Comparison of ENCODE assay signal across 37 cellular contexts in the genomic region with DNA sequence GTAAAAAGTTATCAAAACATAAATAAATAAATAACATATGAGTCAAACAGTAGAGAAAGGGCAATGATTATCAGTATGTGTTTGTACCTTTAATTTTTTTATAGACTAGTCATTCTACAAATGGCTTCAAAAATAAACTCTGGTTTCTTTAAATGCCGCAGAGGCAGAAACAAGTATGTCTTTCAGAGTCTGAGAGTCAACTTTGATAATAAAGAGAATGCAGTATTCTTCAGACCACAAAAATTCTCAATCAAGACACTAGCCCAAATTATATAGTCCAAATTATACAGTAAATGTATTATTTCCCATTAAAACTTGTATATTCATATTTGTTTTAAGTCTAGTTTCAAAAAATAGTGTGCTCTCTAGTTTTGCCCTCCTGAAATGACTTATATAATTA.
"Had no signal": no experiment of that assay in that cellular context is flagged by ENCODE, and none has a peak within 500 bp of the region (broad histone marks: within the 10 kb centered on the region; RNA-seq: fewer than 3 reads in every experiment).

No MANE protein-coding gene starts in this region.

- H3K27me3 ChIP-seq: adrenal gland, ascending aorta, body of pancreas, brain microvascular endothelial cell, breast epithelium, cardiac muscle cell had no signal

- H3K4me3 Mint-ChIP-seq: activated naive CD4-positive, alpha-beta T cell treated with anti-CD3 and anti-CD28 coated beads for 36 hours; activated naive CD4-positive, alpha-beta T cell treated with anti-CD3 and anti-CD28 coated beads, Interleukin-2, amount 10 ng/mL, durations not matched to agents 7 days and 5 days; activated naive CD4-positive, alpha-beta T cell treated with anti-CD3 and anti-CD28 coated beads, Interleukin-2, amount 50 U/mL, for 24 hours; activated naive CD8-positive, alpha-beta T cell; activated naive CD8-positive, alpha-beta T cell treated with anti-CD3 and anti-CD28 coated beads for 36 hours; activated naive CD8-positive, alpha-beta T cell treated with anti-CD3 and anti-CD28 coated beads, Interleukin-2, amount 10 ng/mL, durations not matched to agents 7 days and 5 days; activated naive CD8-positive, alpha-beta T cell treated with anti-CD3 and anti-CD28 coated beads, Interleukin-2, amount 50 U/mL, for 24 hours; activated T-cell treated with anti-CD3 and anti-CD28 coated beads, Interleukin-2, amount 50 U/mL, for 24 hours; activated T-cell treated with anti-CD3 and anti-CD28 coated beads, Interleukin-2, amount 50 U/mL, for 4 hours; activated T-cell treated with anti-CD3 and anti-CD28 coated beads, Interleukin-2, amount 50 U/mL, for 72 hours; activated T-helper 1 cell treated with anti-CD3 and anti-CD28 coated beads, Interleukin-12 subunit alpha, Interleukin-12 subunit beta, Interleukin-2, Interleukin-4 antibody, amounts not matched to agents 30 ng/mL and 10 ng/mL and 1 ng/mL, durations not matched to agents 14 hours and 24 hours and 36 hours; activated T-helper 17 cell treated with anti-CD3 and anti-CD28 coated beads, Interleukin-2, amount 50 U/mL, for 72 hours; brain; central memory CD8-positive, alpha-beta T cell had no signal

- DNase-seq: activated effector memory CD4-positive, alpha-beta T cell treated with anti-CD3 and anti-CD28 coated beads, Interleukin-2, amount 50 U/mL, for 16 hours; activated effector memory CD4-positive, alpha-beta T cell treated with Interleukin-2 at 50 U/mL for 16 hours; activated gamma-delta T cell; activated gamma-delta T cell treated with Interleukin-2 at 50 U/mL for 16 hours; activated naive CD4-positive, alpha-beta T cell; activated naive CD4-positive, alpha-beta T cell treated with anti-CD3 and anti-CD28 coated beads for 36 hours; activated naive CD4-positive, alpha-beta T cell treated with anti-CD3 and anti-CD28 coated beads, Interleukin-2, amount 10 ng/mL, durations not matched to agents 7 days and 5 days; activated naive CD4-positive, alpha-beta T cell treated with anti-CD3 and anti-CD28 coated beads, Interleukin-2, amount 50 U/mL, for 16 hours; activated naive CD4-positive, alpha-beta T cell treated with Interleukin-2 at 50 U/mL for 16 hours; activated naive CD8-positive, alpha-beta T cell treated with anti-CD3 and anti-CD28 coated beads for 36 hours; activated naive CD8-positive, alpha-beta T cell treated with anti-CD3 and anti-CD28 coated beads, Interleukin-2, amount 10 ng/mL, durations not matched to agents 7 days and 5 days; activated naive CD8-positive, alpha-beta T cell treated with anti-CD3 and anti-CD28 coated beads, Interleukin-2, amount 50 U/mL, for 24 hours; activated T-cell treated with anti-CD3 and anti-CD28 coated beads, Interleukin-2, amount 50 U/mL, for 24 hours; activated T-cell treated with anti-CD3 and anti-CD28 coated beads, Interleukin-2, amount 50 U/mL, for 4 hours; activated T-cell treated with anti-CD3 and anti-CD28 coated beads, Interleukin-2, amount 50 U/mL, for 48 hours; activated T-cell treated with anti-CD3 and anti-CD28 coated beads, Interleukin-2, amount 50 U/mL, for 72 hours; adrenal gland; amniotic stem cell; amygdala; anterior cingulate cortex; aorta; body of pancreas; brain microvascular endothelial cell; caudate nucleus; central memory CD4-positive, alpha-beta T cell; cerebellar nuclear complex had no signal

- H3K4me1 Mint-ChIP-seq: activated naive CD4-positive, alpha-beta T cell treated with anti-CD3 and anti-CD28 coated beads, Interleukin-2, amount 10 ng/mL, durations not matched to agents 7 days and 5 days; activated naive CD4-positive, alpha-beta T cell treated with anti-CD3 and anti-CD28 coated beads, Interleukin-2, amount 50 U/mL, for 24 hours; activated naive CD8-positive, alpha-beta T cell treated with anti-CD3 and anti-CD28 coated beads for 36 hours; activated naive CD8-positive, alpha-beta T cell treated with anti-CD3 and anti-CD28 coated beads, Interleukin-2, amount 10 ng/mL, durations not matched to agents 7 days and 5 days; activated naive CD8-positive, alpha-beta T cell treated with anti-CD3 and anti-CD28 coated beads, Interleukin-2, amount 50 U/mL, for 24 hours; activated T-helper 17 cell treated with anti-CD3 and anti-CD28 coated beads, Interleukin-2, amount 50 U/mL, for 72 hours; brain; central memory CD8-positive, alpha-beta T cell had no signal

- H3K4me3 ChIP-seq: adrenal gland, ascending aorta, body of pancreas, breast epithelium, cardiac muscle cell had no signal

- H3K27me3 Mint-ChIP-seq: activated naive CD4-positive, alpha-beta T cell treated with anti-CD3 and anti-CD28 coated beads, Interleukin-2, amount 10 ng/mL, durations not matched to agents 7 days and 5 days; activated naive CD4-positive, alpha-beta T cell treated with anti-CD3 and anti-CD28 coated beads, Interleukin-2, amount 50 U/mL, for 24 hours; activated naive CD8-positive, alpha-beta T cell; activated naive CD8-positive, alpha-beta T cell treated with anti-CD3 and anti-CD28 coated beads for 36 hours; activated naive CD8-positive, alpha-beta T cell treated with anti-CD3 and anti-CD28 coated beads, Interleukin-2, amount 10 ng/mL, durations not matched to agents 7 days and 5 days; activated naive CD8-positive, alpha-beta T cell treated with anti-CD3 and anti-CD28 coated beads, Interleukin-2, amount 50 U/mL, for 24 hours; activated T-cell treated with anti-CD3 and anti-CD28 coated beads, Interleukin-2, amount 50 U/mL, for 24 hours; activated T-helper 17 cell treated with anti-CD3 and anti-CD28 coated beads, Interleukin-2, amount 50 U/mL, for 72 hours; brain; central memory CD8-positive, alpha-beta T cell had no signal

- H3K27ac ChIP-seq: adrenal gland, ascending aorta, body of pancreas, brain microvascular endothelial cell, breast epithelium, cardiac muscle cell had no signal

- H3K36me3 ChIP-seq: adrenal gland, ascending aorta, brain microvascular endothelial cell, breast epithelium, cardiac muscle cell had no signal

- H3K36me3 Mint-ChIP-seq: activated naive CD4-positive, alpha-beta T cell treated with anti-CD3 and anti-CD28 coated beads, Interleukin-2, amount 10 ng/mL, durations not matched to agents 7 days and 5 days; activated naive CD4-positive, alpha-beta T cell treated with anti-CD3 and anti-CD28 coated beads, Interleukin-2, amount 50 U/mL, for 24 hours; activated naive CD4-positive, alpha-beta T cell treated with anti-CD3 and anti-CD28 coated beads, Interleukin-2, amount 50 U/mL, for 72 hours; activated naive CD8-positive, alpha-beta T cell; activated naive CD8-positive, alpha-beta T cell treated with anti-CD3 and anti-CD28 coated beads for 36 hours; activated naive CD8-positive, alpha-beta T cell treated with anti-CD3 and anti-CD28 coated beads, Interleukin-2, amount 10 ng/mL, durations not matched to agents 7 days and 5 days; brain had no signal

- H3K4me1 ChIP-seq: adrenal gland, ascending aorta, body of pancreas, breast epithelium had no signal

- H3K27ac Mint-ChIP-seq: activated naive CD4-positive, alpha-beta T cell treated with anti-CD3 and anti-CD28 coated beads for 36 hours; activated naive CD4-positive, alpha-beta T cell treated with anti-CD3 and anti-CD28 coated beads, Interleukin-2, amount 10 ng/mL, durations not matched to agents 7 days and 5 days; activated naive CD4-positive, alpha-beta T cell treated with anti-CD3 and anti-CD28 coated beads, Interleukin-2, amount 50 U/mL, for 24 hours; activated naive CD4-positive, alpha-beta T cell treated with anti-CD3 and anti-CD28 coated beads, Interleukin-2, amount 50 U/mL, for 72 hours; activated naive CD8-positive, alpha-beta T cell; activated naive CD8-positive, alpha-beta T cell treated with anti-CD3 and anti-CD28 coated beads for 36 hours; activated naive CD8-positive, alpha-beta T cell treated with anti-CD3 and anti-CD28 coated beads, Interleukin-2, amount 10 ng/mL, durations not matched to agents 7 days and 5 days; activated naive CD8-positive, alpha-beta T cell treated with anti-CD3 and anti-CD28 coated beads, Interleukin-2, amount 50 U/mL, for 24 hours; activated T-cell treated with anti-CD3 and anti-CD28 coated beads, Interleukin-2, amount 50 U/mL, for 24 hours; activated T-cell treated with anti-CD3 and anti-CD28 coated beads, Interleukin-2, amount 50 U/mL, for 72 hours; activated T-helper 1 cell treated with anti-CD3 and anti-CD28 coated beads, Interleukin-12 subunit alpha, Interleukin-12 subunit beta, Interleukin-2, Interleukin-4 antibody, amounts not matched to agents 30 ng/mL and 10 ng/mL and 1 ng/mL, durations not matched to agents 14 hours and 24 hours and 36 hours; activated T-helper 17 cell treated with anti-CD3 and anti-CD28 coated beads, Interleukin-2, amount 50 U/mL, for 72 hours; activated T-helper 2 cell treated with anti-CD3 and anti-CD28 coated beads, Interferon-gamma antibody, Interleukin-2, Interleukin-4, amounts not matched to agents 10 μg/mL and 5 μg/mL and 100 μg/mL, durations not matched to agents 14 hours and 24 hours and 36 hours; brain had no signal

- H3K9me3 ChIP-seq: ascending aorta, body of pancreas, breast epithelium had no signal

- H3K9me3 Mint-ChIP-seq: activated naive CD4-positive, alpha-beta T cell treated with anti-CD3 and anti-CD28 coated beads, Interleukin-2, amount 50 U/mL, for 24 hours had no signal

- ATAC-seq: activated naive CD4-positive, alpha-beta T cell treated with anti-CD3 and anti-CD28 coated beads, Interleukin-2, amount 50 U/mL, for 72 hours; activated naive CD8-positive, alpha-beta T cell treated with anti-CD3 and anti-CD28 coated beads, Interleukin-2, amount 50 U/mL, for 24 hours; activated T-cell treated with anti-CD3 and anti-CD28 coated beads, Interleukin-2, amount 50 U/mL, for 4 hours; activated T-cell treated with anti-CD3 and anti-CD28 coated beads, Interleukin-2, amount 50 U/mL, for 72 hours; activated T-helper 17 cell treated with anti-CD3 and anti-CD28 coated beads, Interleukin-2, amount 50 U/mL, for 72 hours; body of pancreas had no signal
